Comparison of ENCODE assay signal across 1 cellular context in the genomic region with DNA sequence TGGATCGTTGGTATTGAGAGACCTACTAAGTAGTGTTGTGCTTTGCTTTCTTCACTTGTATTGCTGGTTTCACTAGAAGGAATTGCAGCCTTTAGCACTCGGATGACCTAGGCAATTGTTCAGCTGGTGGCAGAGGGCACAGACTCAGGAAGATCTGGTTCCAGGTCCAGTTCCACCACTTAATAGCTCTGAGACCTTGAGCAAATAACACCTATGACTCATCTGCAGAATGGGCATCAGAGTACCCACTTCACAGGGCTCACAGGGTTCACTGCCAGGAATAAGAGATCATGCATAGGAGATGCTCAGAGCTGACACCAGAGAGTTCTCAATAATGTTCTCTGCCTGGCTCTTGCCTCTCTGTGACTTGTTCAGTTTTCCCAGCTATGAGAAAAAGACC.
TF ChIP-seq lines count a peak whose summit lies in the region.

No MANE protein-coding gene starts in this region.

TF ChIP-seq in HCT116, 20 proteins besides CTCF, POLR2A, EP300 and RAD21 (continued from another document):
- TF ChIP-seq, protein P1, sequence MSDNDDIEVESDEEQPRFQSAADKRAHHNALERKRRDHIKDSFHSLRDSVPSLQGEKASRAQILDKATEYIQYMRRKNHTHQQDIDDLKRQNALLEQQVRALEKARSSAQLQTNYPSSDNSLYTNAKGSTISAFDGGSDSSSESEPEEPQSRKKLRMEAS (IDR thresholded peaks at IDR 0.05), result no peak
- no peak for TF ChIP-seq ZFX (IDR thresholded peaks at IDR 0.05)
TF ChIP-seq in HCT116: peak in this region for 0.
